Comparison of ENCODE assay signal across 8 cellular contexts in genomic region chr14:39433452-39433813, GRCh38. TPM values are rescaled to one million over a fixed set of nuclear protein-coding genes. Genes with fewer than 3 reads are reported as not detected.
DNase-seq lines count a peak whose midpoint lies in the region; ATAC-seq lines count a peak whose summit lies in the region.

No MANE protein-coding gene starts in this region.

- H3K36me3 Mint-ChIP-seq in activated CD8-positive, alpha-beta T cell treated with anti-CD3 and anti-CD28 coated beads, Interleukin-2, amount 10 ng/mL, durations not matched to agents 7 days and 5 days (ENCODE audit: low read depth) = peaks cover 13% of the 10 kb centered on the region
- peaks cover 21% of the 10 kb centered on the region for H3K36me3 Mint-ChIP-seq in stimulated activated effector memory CD8-positive, alpha-beta T cell treated with anti-CD3 and anti-CD28 coated beads, Interleukin-12 subunit alpha, Interleukin-12 subunit beta, amount 100 ng/mL, for 72 hours

- peaks cover 4% of the 10 kb centered on the region for H3K4me1 ChIP-seq in iPS-15b (ENCODE audit: control insufficient read depth, insufficient read depth, low read length)

- H3K27me3 ChIP-seq in iPS-15b (ENCODE audit: control insufficient read depth, insufficient read depth, low read length) = no peaks in the 10 kb centered on the region

- ATAC-seq in activated CD8-positive, alpha-beta T cell treated with anti-CD3 and anti-CD28 coated beads, Interleukin-2, amount 10 ng/mL, durations not matched to agents 7 days and 5 days = no peak
- ATAC-seq in stimulated activated effector memory CD8-positive, alpha-beta T cell treated with anti-CD3 and anti-CD28 coated beads, Interleukin-12 subunit alpha, Interleukin-12 subunit beta, amount 100 ng/mL, for 72 hours = no peak
- ATAC-seq in HG03521 (IDR thresholded peaks at IDR 0.05; ENCODE audit: unreplicated experiment) = no peak

- H3K27me3 Mint-ChIP-seq in activated CD8-positive, alpha-beta T cell treated with anti-CD3 and anti-CD28 coated beads, Interleukin-2, amount 10 ng/mL, durations not matched to agents 7 days and 5 days (ENCODE audit: low read depth) = no peaks in the 10 kb centered on the region

- H3K4me3 Mint-ChIP-seq in activated CD8-positive, alpha-beta T cell treated with anti-CD3 and anti-CD28 coated beads, Interleukin-2, amount 10 ng/mL, durations not matched to agents 7 days and 5 days = peak overlapping the region; percentile 97
- H3K4me3 Mint-ChIP-seq in stimulated activated effector memory CD8-positive, alpha-beta T cell treated with anti-CD3 and anti-CD28 coated beads, Interleukin-12 subunit alpha, Interleukin-12 subunit beta, amount 100 ng/mL, for 72 hours = peak overlapping the region; percentile 93

- no peaks in the 10 kb centered on the region for H3K9me3 ChIP-seq in iPS-15b (ENCODE audit: control insufficient read depth, insufficient read depth, low read length)

- DNase-seq in NCI-H748 (lab: John Stamatoyannopoulos, UW; ENCODE audit: unreplicated experiment) = peak; percentile 43
- no peak for DNase-seq in NCI-H748 treated with DMSO at 0.1 percent for 48 hours (lab: John Stamatoyannopoulos, UW)
- DNase-seq in activated CD8-positive, alpha-beta T cell treated with anti-CD3 and anti-CD28 coated beads, Interleukin-2, amount 10 ng/mL, durations not matched to agents 7 days and 5 days = no peak
- no peak for DNase-seq in stimulated activated effector memory CD8-positive, alpha-beta T cell treated with anti-CD3 and anti-CD28 coated beads, Interleukin-12 subunit alpha, Interleukin-12 subunit beta, amount 100 ng/mL, for 72 hours (ENCODE audit: low spot score in 2 of 2)
- no peak for DNase-seq in NCI-H2081 treated with DMSO at 0.1 percent for 48 hours (lab: John Stamatoyannopoulos, UW)
- DNase-seq in stimulated activated CD4-positive, alpha-beta T cell treated with anti-CD3 and anti-CD28 coated beads, Interleukin-2, amount 100 ng/mL, for 24 hours = no peak

- peak overlapping the region; percentile 97 for H3K4me3 ChIP-seq in iPS-15b (ENCODE audit: low read depth, low read length)

- CTCF ChIA-PET in activated CD8-positive, alpha-beta T cell treated with anti-CD3 and anti-CD28 coated beads, Interleukin-2, amount 10 ng/mL, durations not matched to agents 7 days and 5 days (lab: Charles Lee) = interaction anchor here (1.2 to 4.0 kb wide), 2 partner anchors 202 to 203 kb away, joined by 5 to 37 read pairs; no protein-coding TSS in a partner anchor

- H3K4me1 Mint-ChIP-seq in activated CD8-positive, alpha-beta T cell treated with anti-CD3 and anti-CD28 coated beads, Interleukin-2, amount 10 ng/mL, durations not matched to agents 7 days and 5 days (ENCODE audit: low read depth) = peaks cover 34% of the 10 kb centered on the region
- H3K4me1 Mint-ChIP-seq in stimulated activated effector memory CD8-positive, alpha-beta T cell treated with anti-CD3 and anti-CD28 coated beads, Interleukin-12 subunit alpha, Interleukin-12 subunit beta, amount 100 ng/mL, for 72 hours = peaks cover 36% of the 10 kb centered on the region

- POLR2A ChIA-PET in activated CD8-positive, alpha-beta T cell treated with anti-CD3 and anti-CD28 coated beads, Interleukin-2, amount 10 ng/mL, durations not matched to agents 7 days and 5 days (lab: Charles Lee) = interaction anchor here (0.5 to 4.1 kb wide), 10 partner anchors 14 to 354 kb away, joined by 3 to 44 read pairs (median 10); partner anchors contain the start of genes PNN, SEC23A and TRAPPC6B

- H3K27ac Mint-ChIP-seq in activated CD8-positive, alpha-beta T cell treated with anti-CD3 and anti-CD28 coated beads, Interleukin-2, amount 10 ng/mL, durations not matched to agents 7 days and 5 days = peak overlapping the region; percentile 100
- peak overlapping the region; percentile 100 for H3K27ac Mint-ChIP-seq in stimulated activated effector memory CD8-positive, alpha-beta T cell treated with anti-CD3 and anti-CD28 coated beads, Interleukin-12 subunit alpha, Interleukin-12 subunit beta, amount 100 ng/mL, for 72 hours

- H3K9me3 Mint-ChIP-seq in activated CD8-positive, alpha-beta T cell treated with anti-CD3 and anti-CD28 coated beads, Interleukin-2, amount 10 ng/mL, durations not matched to agents 7 days and 5 days (ENCODE audit: insufficient read depth) = no peaks in the 10 kb centered on the region
- no peaks in the 10 kb centered on the region for H3K9me3 Mint-ChIP-seq in stimulated activated effector memory CD8-positive, alpha-beta T cell treated with anti-CD3 and anti-CD28 coated beads, Interleukin-12 subunit alpha, Interleukin-12 subunit beta, amount 100 ng/mL, for 72 hours

- H3K9ac ChIP-seq in iPS-15b (ENCODE audit: low read depth, low read length) = no peak overlapping the region

- H3K36me3 ChIP-seq in iPS-15b (ENCODE audit: control insufficient read depth, insufficient read depth, low read length) = no peaks in the 10 kb centered on the region

RNA-seq across cellular contexts. Expression of gene FBXO33, which starts 1.2 kb away (rescaled TPM):
- total RNA-seq in activated CD8-positive, alpha-beta T cell treated with anti-CD3 and anti-CD28 coated beads, Interleukin-2, amount 10 ng/mL, durations not matched to agents 7 days and 5 days = 10 to 100 TPM; 18.7 to 19.0 TPM
